Comparison of ENCODE assay signal across 19 cellular contexts in the genomic region with DNA sequence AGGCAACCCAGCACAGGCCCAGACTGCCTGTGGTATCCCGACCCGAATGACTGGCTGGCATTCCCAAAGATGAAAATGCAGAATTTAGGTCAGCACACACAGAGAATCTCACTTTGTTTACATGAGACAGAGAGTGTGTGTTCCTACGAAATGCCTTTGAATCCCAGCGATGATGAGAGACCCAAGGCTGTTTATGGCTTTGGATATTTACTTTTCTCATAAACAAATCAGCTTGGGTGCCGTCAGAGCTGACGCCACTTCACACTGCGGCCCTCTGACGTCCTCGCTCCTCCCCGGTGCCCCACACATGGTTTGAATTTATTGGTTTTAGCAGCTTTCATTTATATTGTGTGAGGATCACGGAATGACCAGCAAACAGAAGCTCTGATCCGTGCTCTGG. TPM values are rescaled to one million over a fixed set of nuclear protein-coding genes. Genes with fewer than 3 reads are reported as not detected.
A peak's percentile ranks its signal among the peaks of the same experiment; 100 is the strongest.
DNase-seq lines count a peak whose midpoint lies in the region; ATAC-seq lines count a peak whose summit lies in the region.
"Had no signal": no experiment of that assay in that cellular context is flagged by ENCODE, and none has a peak within 500 bp of the region (broad histone marks: within the 10 kb centered on the region; RNA-seq: fewer than 3 reads in every experiment).

No MANE protein-coding gene starts in this region.

- intact Hi-C loops in sciatic nerve (cut with DNase I): no loop called here

- no peaks in the 10 kb centered on the region for H3K27me3 ChIP-seq in effector memory CD4-positive, alpha-beta T cell (replicated peaks; ENCODE audit: control insufficient read depth, insufficient read depth, low read length, poor library complexity, severe bottlenecking)
- H3K27me3 ChIP-seq: BLaER1, MG63 had no signal

- ATAC-seq in sciatic nerve (peak; percentile 67), GM18870 (IDR thresholded peaks at IDR 0.05; ENCODE audit: unreplicated experiment) (no peak)
- ATAC-seq: Panc1 had no signal

- H3K4me3 ChIP-seq in effector memory CD4-positive, alpha-beta T cell (ENCODE audit: insufficient read depth, low read depth, low read length, poor library complexity, severe bottlenecking): no peak overlapping the region
- H3K4me3 ChIP-seq: BLaER1, MG63 had no signal

- no peaks in the 10 kb centered on the region for H3K36me3 ChIP-seq in effector memory CD4-positive, alpha-beta T cell (ENCODE audit: control insufficient read depth, insufficient read depth, low read length)
- H3K36me3 ChIP-seq: BLaER1 had no signal

- no peaks in the 10 kb centered on the region for H3K4me1 ChIP-seq in effector memory CD4-positive, alpha-beta T cell (ENCODE audit: control insufficient read depth, insufficient read depth, low read length, poor library complexity, severe bottlenecking)

- H3K9me3 ChIP-seq in effector memory CD4-positive, alpha-beta T cell (ENCODE audit: control insufficient read depth, low read length): no peaks in the 10 kb centered on the region
- H3K9me3 ChIP-seq: BLaER1, MG63 had no signal

- peak; percentile 7 for DNase-seq in EH (ENCODE audit: low read depth)
- DNase-seq in amniotic epithelial cell (ENCODE audit: low read depth): peak; percentile 38
- peak; percentile 19 for DNase-seq in iris pigment epithelial cell (ENCODE audit: low read depth)
- no peak for DNase-seq in sciatic nerve (ENCODE audit: low spot score)
- no peak for DNase-seq in effector memory CD4-positive, alpha-beta T cell
- DNase-seq in NCI-H510A treated with DMSO at 0.1 percent for 48 hours (lab: John Stamatoyannopoulos, UW): no peak
- DNase-seq: CD4-positive, alpha-beta memory T cell; Kasumi-1; MG63; NCI-H1048; NCI-H1436 treated with DMSO at 0.1 percent for 48 hours; NCI-H2029; NCI-H446 had no signal

- no peak overlapping the region for H3K27ac ChIP-seq in effector memory CD4-positive, alpha-beta T cell (ENCODE audit: insufficient read depth, low read length, poor library complexity, severe bottlenecking)
- H3K27ac ChIP-seq: BLaER1, HL-60 had no signal

RNA-seq across cellular contexts. Expression of a gene that starts 18.7 kb away (rescaled TPM):
- total RNA-seq in sciatic nerve: 5.0 TPM
- total RNA-seq: CD4-positive, alpha-beta memory T cell; HT1080; SK-MEL-5 had no signal

Comparison
In these comparisons a context has a peak if more than half of its experiments do, and no peak if none do; other contexts are left out.
1. DNase-seq: peak in EH (single experiment), amniotic epithelial cell (single experiment) and iris pigment epithelial cell (single experiment); none in sciatic nerve (single experiment), effector memory CD4-positive, alpha-beta T cell (0 of 3) and NCI-H510A treated with DMSO at 0.1 percent for 48 hours (single experiment).